ENCODE assay signal across 19 cellular contexts in genomic region chr14:103869406-103870143, GRCh38. TPM values are rescaled to one million over a fixed set of nuclear protein-coding genes. Genes with fewer than 3 reads are reported as not detected.
A peak's percentile ranks its signal among the peaks of the same experiment; 100 is the strongest.
DNase-seq lines count a peak whose midpoint lies in the region; ATAC-seq, FAIRE-seq and TF ChIP-seq lines count a peak whose summit lies in the region.
"Had no signal": no experiment of that assay in that cellular context is flagged by ENCODE, and none has a peak within 500 bp of the region (broad histone marks: within the 10 kb centered on the region; RNA-seq: fewer than 3 reads in every experiment).

No MANE protein-coding gene starts in this region.

- H3K36me3 Mint-ChIP-seq in GM23338 (ENCODE audit: low read depth) (no peaks in the 10 kb centered on the region), mesothelial cell of epicardium (no peaks in the 10 kb centered on the region)

- H3K27me3 Mint-ChIP-seq in GM23338 (ENCODE audit: insufficient read depth, low read depth, poor library complexity): peaks cover 7% of the 10 kb centered on the region
- no peaks in the 10 kb centered on the region for H3K27me3 Mint-ChIP-seq in mesothelial cell of epicardium (ENCODE audit: low read depth)

- TF ChIP-seq POLR2A in K562 (conservative IDR thresholded peaks at IDR 0.05): no peak

- H3K9me2 ChIP-seq in GM23338 (ENCODE audit: insufficient read depth): no peaks in the 10 kb centered on the region

- H3K27me3 ChIP-seq in BLaER1 (no peaks in the 10 kb centered on the region), GM23338 (ENCODE audit: insufficient read depth) (no peaks in the 10 kb centered on the region), K562 (ENCODE audit: control insufficient read depth in 2 of 2, insufficient read depth in 2 of 2, low read length in 2 of 2) (no peaks in the 10 kb centered on the region), mesenchymal stem cell (ENCODE audit: control insufficient read depth in 1 of 2, insufficient read depth in 1 of 2, low read length in 2 of 2) (peaks cover 0 to 3% of the 10 kb centered on the region in 2 experiments)

- H2BK12ac ChIP-seq in mesenchymal stem cell (ENCODE audit: low read length in 2 of 2): no peak overlapping the region

- peaks cover 14% of the 10 kb centered on the region for H3K4me1 Mint-ChIP-seq in GM23338
- peaks cover 30% of the 10 kb centered on the region for H3K4me1 Mint-ChIP-seq in mesothelial cell of epicardium

- no peak overlapping the region for H3K4me3 Mint-ChIP-seq in GM23338
- H3K4me3 Mint-ChIP-seq in mesothelial cell of epicardium: no peak overlapping the region

- H3K4me2 ChIP-seq in BLaER1 (peak overlapping the region; percentile 64), GM23338 (no peak overlapping the region), K562 (ENCODE audit: insufficient read depth, low read length) (no peak overlapping the region), mesenchymal stem cell (ENCODE audit: low read length, poor library complexity, severe bottlenecking) (no peak overlapping the region)
- H3K4me2 ChIP-seq: KMS-11 had no signal

- H3K79me1 ChIP-seq in mesenchymal stem cell (replicated peaks; ENCODE audit: low read length, poor library complexity, severe bottlenecking): no peaks in the 10 kb centered on the region

- H2BK120ac ChIP-seq in mesenchymal stem cell (ENCODE audit: low read depth, low read length): no peak overlapping the region

- H2BK15ac ChIP-seq in mesenchymal stem cell (ENCODE audit: low read depth, poor library complexity, severe bottlenecking): no peak overlapping the region

- POLR2A ChIA-PET in K562 (lab: Yijun Ruan, JAX): interaction anchor here (0.6 kb wide), 1 partner anchor 46 kb away, joined by 4 read pairs; no protein-coding TSS in a partner anchor

- no peak overlapping the region for H3K14ac ChIP-seq in mesenchymal stem cell (ENCODE audit: low read length in 2 of 2)

- no peak overlapping the region for H2BK5ac ChIP-seq in mesenchymal stem cell (ENCODE audit: low read depth, low read length, poor library complexity, severe bottlenecking)

- no peaks in the 10 kb centered on the region for H3K9me3 ChIP-seq in BLaER1
- no peaks in the 10 kb centered on the region for H3K9me3 ChIP-seq in K562 (replicated peaks; ENCODE audit: control insufficient read depth, insufficient read depth, low read depth, low read length)
- no peaks in the 10 kb centered on the region for H3K9me3 ChIP-seq in mesenchymal stem cell (ENCODE audit: control insufficient read depth, low read length)

- DNase-seq in GM23338 (ENCODE audit: low spot score) (no peak), K562 (ENCODE audit: extremely low read depth in 1 of 4, low spot score in 3 of 4) (no peak), mesothelial cell of epicardium (ENCODE audit: low spot score in 2 of 2, unreplicated experiment in 2 of 2) (no peak), mesenchymal stem cell (no peak)
- DNase-seq: COR-L47; DMS153; NCI-H1436 treated with DMSO at 0.1 percent for 48 hours; NCI-H2029 treated with DMSO at 0.1 percent for 48 hours; NCI-H2171 treated with DMSO at 0.1 percent for 48 hours; NCI-H446 treated with DMSO at 0.1 percent for 48 hours; NK-92 treated with Interleukin-12 subunit alpha and Interleukin-12 subunit beta, amount 100 ng/mL, for 24 hours had no signal

- H3K4me3 ChIP-seq in BLaER1: no peak overlapping the region
- no peak overlapping the region for H3K4me3 ChIP-seq in GM23338
- H3K4me3 ChIP-seq in K562: no peak overlapping the region
- no peak overlapping the region for H3K4me3 ChIP-seq in mesenchymal stem cell (ENCODE audit: insufficient read depth in 1 of 2, low read depth in 1 of 2, low read length in 2 of 2)

- H4K91ac ChIP-seq in mesenchymal stem cell (ENCODE audit: low read length): no peak overlapping the region

- no peaks in the 10 kb centered on the region for H3K79me2 ChIP-seq in GM23338 (replicated peaks; ENCODE audit: insufficient read depth)
- H3K79me2 ChIP-seq in K562 (ENCODE audit: control insufficient read depth, insufficient read depth, low read length): no peaks in the 10 kb centered on the region

- H4K20me1 ChIP-seq in BLaER1 (no peaks in the 10 kb centered on the region), GM23338 (replicated peaks; ENCODE audit: insufficient read depth) (no peaks in the 10 kb centered on the region), K562 (replicated peaks; ENCODE audit: control insufficient read depth, insufficient read depth, low read length) (no peaks in the 10 kb centered on the region)

- H3K27ac Mint-ChIP-seq in GM23338 (0 out of 2 replicates have a peak overlapping the region, but pooled peaks have one; percentile 56), mesothelial cell of epicardium (peak overlapping the region; percentile 56)

- BruUV-seq in K562 (replicated peaks; lab: Mats Ljungman, UMichigan): no TSS peak

- TF ChIP-seq RAD21 in K562 (CRISPR knock-in tag; conservative IDR thresholded peaks at IDR 0.05 in 1 of 2, IDR thresholded peaks at IDR 0.05 in 1 of 2): no peak

- H3K9me3 Mint-ChIP-seq in GM23338 (no peaks in the 10 kb centered on the region), mesothelial cell of epicardium (no peaks in the 10 kb centered on the region)

- in situ Hi-C loops in K562 (cut with MboI): no loop called here

- CTCF ChIA-PET in K562 (lab: Yijun Ruan, JAX; ENCODE audit: low intra/inter-chr PET ratio): no interaction called here

- H3K23ac ChIP-seq in mesenchymal stem cell (ENCODE audit: low read length in 2 of 2): no peak overlapping the region

- H2AFZ ChIP-seq in GM23338: peak overlapping the region; percentile 72; the same call in 1 of the 2 replicates
- H2AFZ ChIP-seq in K562 (ENCODE audit: low read depth, low read length): peak overlapping the region; percentile 55; the same call in 1 of the 2 replicates
- H2AFZ ChIP-seq in mesenchymal stem cell (ENCODE audit: low read depth, low read length): no peak overlapping the region

- intact Hi-C loops in K562 (cut with micrococcal nuclease): no loop called here

- peaks cover 75% of the 10 kb centered on the region for H3K4me1 ChIP-seq in BLaER1
- no peaks in the 10 kb centered on the region for H3K4me1 ChIP-seq in GM23338 (ENCODE audit: insufficient read depth)
- H3K4me1 ChIP-seq in K562 (replicated peaks in 1 of 2; ENCODE audit: control insufficient read depth in 2 of 2, insufficient read depth in 2 of 2, low read length in 2 of 2): peaks cover 0 to 29% of the 10 kb centered on the region in 2 experiments; a peak in 3 of 5 replicates
- peaks cover 9% of the 10 kb centered on the region for H3K4me1 ChIP-seq in mesenchymal stem cell (ENCODE audit: control insufficient read depth, insufficient read depth, low read depth, low read length)

- H3K27ac ChIP-seq in BLaER1 (peak overlapping the region; percentile 61), GM23338 (ENCODE audit: low read depth) (no peak overlapping the region), K562 (ENCODE audit: extremely low read depth, low read depth, low read length) (no peak overlapping the region), mesenchymal stem cell (ENCODE audit: low read length, poor library complexity, severe bottlenecking) (no peak overlapping the region)
- H3K27ac ChIP-seq: KMS-11 had no signal

- no peaks in the 10 kb centered on the region for H3K36me3 ChIP-seq in BLaER1
- no peaks in the 10 kb centered on the region for H3K36me3 ChIP-seq in GM23338 (ENCODE audit: insufficient read depth)
- H3K36me3 ChIP-seq in K562 (ENCODE audit: control insufficient read depth, insufficient read depth, low read length): no peaks in the 10 kb centered on the region
- no peaks in the 10 kb centered on the region for H3K36me3 ChIP-seq in mesenchymal stem cell (ENCODE audit: control insufficient read depth in 1 of 2, insufficient read depth in 2 of 2, low read depth in 1 of 2, low read length in 2 of 2)

- no peaks in the 10 kb centered on the region for H3F3A ChIP-seq in GM23338 (replicated peaks; ENCODE audit: low read depth)

- no peak for TF ChIP-seq EP300 in K562 (IDR thresholded peaks at IDR 0.05; ENCODE audit: low read length)

- no peak for FAIRE-seq in K562 (lab: Jason Lieb, UNC)

- no peak overlapping the region for H4K8ac ChIP-seq in mesenchymal stem cell (ENCODE audit: low read length)

- ATAC-seq in GM23338 (no peak), K562 (no peak), HG02623 (IDR thresholded peaks at IDR 0.05; ENCODE audit: unreplicated experiment) (no peak), GM18868 (IDR thresholded peaks at IDR 0.05; ENCODE audit: unreplicated experiment) (no peak), GM19324 (IDR thresholded peaks at IDR 0.05; ENCODE audit: low FRiP score, unreplicated experiment) (no peak)
- ATAC-seq: HCT116 had no signal

- 40% methylated on average over 8 of the region's 14 CpGs for WGBS in K562 (ENCODE audit: insufficient coverage, low coverage, missing lambda C conversion rate)
- 86% methylated on average over 14 of the region's 14 CpGs for WGBS in mesenchymal stem cell

- no peak overlapping the region for H3K18ac ChIP-seq in mesenchymal stem cell (ENCODE audit: low read depth in 1 of 2, low read length in 2 of 2)

- TF ChIP-seq CTCF in GM23338 (conservative IDR thresholded peaks at IDR 0.05; ENCODE audit: low read depth in 2 of 2): no peak
- no peak for TF ChIP-seq CTCF in K562 (IDR thresholded peaks at IDR 0.05 in 2 of 3, conservative IDR thresholded peaks at IDR 0.05 in 1 of 3; ENCODE audit: insufficient read depth in 2 of 3, low read depth in 1 of 3, low read length in 3 of 3)
- no peak for TF ChIP-seq CTCF in mesothelial cell of epicardium (IDR thresholded peaks at IDR 0.05; ENCODE audit: unreplicated experiment)

- no peak overlapping the region for H2AK5ac ChIP-seq in mesenchymal stem cell (ENCODE audit: low read length, severe bottlenecking)

- no peaks in the 10 kb centered on the region for H3K9me1 ChIP-seq in K562 (ENCODE audit: control insufficient read depth, insufficient read depth, low read length)

- H3K9ac ChIP-seq in BLaER1: 0 out of 2 replicates have a peak overlapping the region, but pooled peaks have one; percentile 2
- no peak overlapping the region; a peak in 1 of 4 replicates for H3K9ac ChIP-seq in K562 (ENCODE audit: insufficient read depth in 1 of 2, low read depth in 2 of 2, low read length in 2 of 2)
- H3K9ac ChIP-seq in mesenchymal stem cell (ENCODE audit: low read length): no peak overlapping the region
- H3K9ac ChIP-seq: KMS-11 had no signal

- H3K4ac ChIP-seq in mesenchymal stem cell (ENCODE audit: low read depth in 1 of 2, low read length in 2 of 2): no peak overlapping the region

RNA-seq across cellular contexts. Expression of gene PPP1R13B, which starts 22.2 kb away (rescaled TPM):
- total RNA-seq in GM23338 (2014; rRNA removed; shearing (Covaris generic)): 6.5 and 8.5 TPM in 2 replicates
- polyA plus RNA-seq in GM23338 (2016; fragmentation: Nextera tagmentation; extraction: Ambion mirVana) (2.0 and 3.8 TPM in 2 replicates), K562 (2011; rRNA removed) (0.18 and 0.26 TPM in 2 replicates), K562 (2014; fragmentation: Illumina TruSeq; extraction: Trizol) (0.15 and 0.46 TPM in 2 replicates), K562 (2014; fragmentation: Nextera tagmentation; extraction: Ambion mirVana) (under 1 TPM; 0.03 TPM), K562 (2014; rRNA removed) (0.08 and 0.48 TPM in 2 replicates)
- 2.6 and 4.6 TPM in 2 replicates for total RNA-seq in K562 (2011; cell fraction: chromatin; rRNA removed; ENCODE audit: low replicate concordance)
- total RNA-seq in K562 (2011; cell fraction: nucleolus; rRNA removed): 1.0 and 1.2 TPM in 2 replicates
- 2.3 and 3.7 TPM in 2 replicates for total RNA-seq in K562 (2011; cell fraction: nucleoplasm; rRNA removed)
- total RNA-seq in K562 (2014; rRNA removed) (0.14 and 0.61 TPM in 2 replicates), K562 (2014; rRNA removed; fragmentation: Illumina TruSeq; extraction: Trizol) (0.16 and 0.22 TPM in 2 replicates), K562 (2015; rRNA removed; fragmentation: Illumina TruSeq; extraction: Trizol) (0.11 and 0.30 TPM in 2 replicates), K562 (2021) (1.1 and 1.7 TPM in 2 replicates), mesothelial cell of epicardium (44.5 to 53.0 TPM (median 49.1 TPM) in 3 replicates)
- 0.25 and 0.28 TPM in 2 replicates for polyA plus RNA-seq in K562 (2011; cell fraction: cytosol; rRNA removed)
- 0.37 and 0.85 TPM in 2 replicates for polyA plus RNA-seq in K562 (2011; cell fraction: nucleus; rRNA removed)
- 0.35 and 0.57 TPM in 2 replicates for polyA plus RNA-seq in K562 (2012)
- polyA minus RNA-seq in K562 (2011; rRNA and poly(A)+ RNA removed): 0.90 and 1.1 TPM in 2 replicates
- polyA minus RNA-seq in K562 (2011; cell fraction: cytosol; rRNA and poly(A)+ RNA removed): not detected in 2 replicates
- 0.22 and 0.67 TPM in 2 replicates for polyA minus RNA-seq in K562 (2011; cell fraction: nucleus; rRNA and poly(A)+ RNA removed)
- 1.2 TPM for polyA plus RNA-seq in mesenchymal stem cell (2013, experiment 1 of 2)
- 0.86 TPM for polyA plus RNA-seq in mesenchymal stem cell (2013, experiment 2 of 2)

RNA-seq across cellular contexts. Expression of gene TDRD9, which starts 58.7 kb away (rescaled TPM):
- not detected in 2 replicates for total RNA-seq in GM23338 (2014; rRNA removed; shearing (Covaris generic))
- polyA plus RNA-seq in GM23338 (2016; fragmentation: Nextera tagmentation; extraction: Ambion mirVana) (0.24 TPM in 1 of 2 replicates, not detected in the other), K562 (2011; rRNA removed) (not detected in 2 replicates), K562 (2014; fragmentation: Illumina TruSeq; extraction: Trizol) (0.04 TPM in 1 of 2 replicates, not detected in the other), K562 (2014; fragmentation: Nextera tagmentation; extraction: Ambion mirVana) (under 1 TPM; 0.04 to 0.14 TPM), K562 (2014; rRNA removed) (0.04 and 0.09 TPM in 2 replicates)
- not detected in 2 replicates for total RNA-seq in K562 (2011; cell fraction: chromatin; rRNA removed; ENCODE audit: low replicate concordance)
- total RNA-seq in K562 (2011; cell fraction: nucleolus; rRNA removed): not detected in 2 replicates
- total RNA-seq in K562 (2011; cell fraction: nucleoplasm; rRNA removed): not detected in 2 replicates
- total RNA-seq in K562 (2014; rRNA removed) (not detected in 2 replicates), K562 (2014; rRNA removed; fragmentation: Illumina TruSeq; extraction: Trizol) (not detected in 2 replicates), K562 (2015; rRNA removed; fragmentation: Illumina TruSeq; extraction: Trizol) (not detected in 2 replicates), K562 (2021) (not detected in 2 replicates), mesothelial cell of epicardium (not detected in 3 replicates)
- 0.04 TPM in 1 of 2 replicates, not detected in the other for polyA plus RNA-seq in K562 (2011; cell fraction: cytosol; rRNA removed)
- not detected in 2 replicates for polyA plus RNA-seq in K562 (2011; cell fraction: nucleus; rRNA removed)
- polyA plus RNA-seq in K562 (2012): 0.03 and 0.11 TPM in 2 replicates
- polyA minus RNA-seq in K562 (2011; rRNA and poly(A)+ RNA removed): not detected in 2 replicates
- polyA minus RNA-seq in K562 (2011; cell fraction: cytosol; rRNA and poly(A)+ RNA removed): not detected in 2 replicates
- polyA minus RNA-seq in K562 (2011; cell fraction: nucleus; rRNA and poly(A)+ RNA removed): not detected in 2 replicates
- polyA plus RNA-seq in mesenchymal stem cell (2013, experiment 1 of 2): not detected
- polyA plus RNA-seq in mesenchymal stem cell (2013, experiment 2 of 2): not detected
- total RNA-seq: M059J, SK-MEL-5 had no signal
